42 cellular contexts compared by ENCODE assay signal in the genomic region with DNA sequence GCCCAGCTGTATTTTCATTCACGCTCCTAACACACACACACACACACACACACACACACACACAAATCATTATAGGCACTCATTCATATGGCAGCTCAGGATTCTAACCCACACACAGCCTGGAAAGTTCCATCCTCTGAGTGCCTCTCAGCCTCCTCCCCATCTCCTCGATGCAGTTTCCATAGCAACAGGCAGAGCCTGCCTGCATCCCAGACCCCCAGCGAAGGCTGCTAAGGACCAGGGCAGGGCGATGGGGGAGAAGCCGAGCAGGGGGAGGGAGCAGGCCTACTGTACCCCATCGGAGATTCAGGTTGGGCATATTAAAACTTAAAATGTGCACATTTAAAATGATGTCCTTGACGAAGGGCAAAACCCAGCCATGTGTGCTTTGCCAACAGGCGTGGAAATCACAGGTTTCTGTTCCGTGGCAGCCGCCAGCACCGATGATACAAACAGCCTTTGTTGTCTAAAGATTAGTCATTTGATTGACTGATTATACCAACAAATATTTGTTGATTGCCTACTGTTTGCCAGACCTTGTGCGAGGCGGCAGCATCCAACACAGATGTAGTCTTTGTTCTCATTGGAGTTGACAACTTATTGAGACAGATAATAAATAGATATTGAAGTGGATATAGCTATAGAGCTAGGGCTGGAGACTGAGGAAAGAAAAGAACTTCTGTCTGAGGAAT. TPM values are rescaled to one million over a fixed set of nuclear protein-coding genes. Genes with fewer than 3 reads are reported as not detected.
DNase-seq lines count a peak whose midpoint lies in the region; ATAC-seq, FAIRE-seq and TF ChIP-seq lines count a peak whose summit lies in the region.
"Had no signal": no experiment of that assay in that cellular context is flagged by ENCODE, and none has a peak within 500 bp of the region (broad histone marks: within the 10 kb centered on the region; RNA-seq: fewer than 3 reads in every experiment).

No MANE protein-coding gene starts in this region.

- H3K9ac ChIP-seq in HepG2 (ENCODE audit: insufficient read depth, low read depth, low read length) (0 out of 2 replicates have a peak overlapping the region, but pooled peaks have one; percentile 22), neuronal stem cell (ENCODE audit: low read depth, low read length, poor library complexity) (no peak overlapping the region)

- ATAC-seq in HepG2, result peak; percentile 79
- ATAC-seq in right lobe of liver, result no peak
- ATAC-seq in GM18907 (IDR thresholded peaks at IDR 0.05; ENCODE audit: unreplicated experiment), result no peak
- ATAC-seq: A549; heart right ventricle; left colon; mucosa of descending colon; natural killer cell treated with Interleukin-12 subunit alpha and Interleukin-12 subunit beta and Interleukin-15 and Interleukin-18, amount 100 ng/mL, for 72 hours; right cardiac atrium; stimulated activated naive CD8-positive, alpha-beta T cell treated with anti-CD3 and anti-CD28 coated beads, Interleukin-15, amount 100 ng/mL, for 72 hours had no signal

- no peak overlapping the region for H4K8ac ChIP-seq in neuronal stem cell (ENCODE audit: low read depth, low read length)

- no peak overlapping the region for H3K18ac ChIP-seq in neuronal stem cell (ENCODE audit: low read length)

- H3K27ac Mint-ChIP-seq in endothelial cell (ENCODE audit: unreplicated experiment), result no peak overlapping the region
- H3K27ac Mint-ChIP-seq: activated naive CD8-positive, alpha-beta T cell; activated T-helper 2 cell treated with anti-CD3 and anti-CD28 coated beads, Interferon-gamma antibody, Interleukin-2, Interleukin-4, amounts not matched to agents 10 μg/mL and 5 μg/mL and 100 μg/mL, durations not matched to agents 14 hours and 24 hours and 36 hours; CD4-positive, CD25-positive, alpha-beta regulatory T cell; HFFc6; natural killer cell treated with Interleukin-12 subunit alpha and Interleukin-12 subunit beta and Interleukin-15 and Interleukin-18, amount 100 ng/mL, for 72 hours; stimulated activated naive CD8-positive, alpha-beta T cell treated with anti-CD3 and anti-CD28 coated beads, Interleukin-15, amount 100 ng/mL, for 72 hours had no signal

- H3K27me3 Mint-ChIP-seq in endothelial cell (ENCODE audit: unreplicated experiment), result peaks cover 6% of the 10 kb centered on the region
- H3K27me3 Mint-ChIP-seq: activated naive CD8-positive, alpha-beta T cell; CD4-positive, CD25-positive, alpha-beta regulatory T cell; natural killer cell treated with Interleukin-12 subunit alpha and Interleukin-12 subunit beta and Interleukin-15 and Interleukin-18, amount 100 ng/mL, for 72 hours; stimulated activated naive CD8-positive, alpha-beta T cell treated with anti-CD3 and anti-CD28 coated beads, Interleukin-15, amount 100 ng/mL, for 72 hours had no signal

- H3K4me1 ChIP-seq in HepG2 (ENCODE audit: insufficient read depth, low read length) (peaks cover 53% of the 10 kb centered on the region), right lobe of liver (no peaks in the 10 kb centered on the region), neuronal stem cell (ENCODE audit: control insufficient read depth in 2 of 2, insufficient read depth in 1 of 2, low read depth in 1 of 2, low read length in 2 of 2) (peaks cover 0 to 2% of the 10 kb centered on the region in 2 donors)
- H3K4me1 ChIP-seq: A549, heart right ventricle, SJCRH30, thyroid gland, vagina had no signal

- TF ChIP-seq RAD21 in HepG2 (CRISPR knock-in tag; IDR thresholded peaks at IDR 0.05), result no peak

- 8% methylated on average over 12 of the region's 13 CpGs for WGBS in HepG2 (ENCODE audit: low lambda C conversion rate)
- 47% methylated on average over 13 of the region's 13 CpGs for WGBS in right lobe of liver (ENCODE audit: insufficient coverage, low coverage, low lambda C conversion rate, missing lambda C conversion rate)
- no CpG with 5 or more reads among the region's 13 CpGs for WGBS in neuronal stem cell (ENCODE audit: extremely low coverage in 2 of 2, insufficient read length in 2 of 2, insufficient replicate concordance in 1 of 2), 2 donors

- H3K4me3 Mint-ChIP-seq in endothelial cell (ENCODE audit: unreplicated experiment), result no peak overlapping the region
- H3K4me3 Mint-ChIP-seq: activated naive CD8-positive, alpha-beta T cell; CD4-positive, CD25-positive, alpha-beta regulatory T cell; HFFc6; natural killer cell treated with Interleukin-12 subunit alpha and Interleukin-12 subunit beta and Interleukin-15 and Interleukin-18, amount 100 ng/mL, for 72 hours; stimulated activated naive CD8-positive, alpha-beta T cell treated with anti-CD3 and anti-CD28 coated beads, Interleukin-15, amount 100 ng/mL, for 72 hours had no signal

- TF ChIP-seq CTCF in HepG2 (CRISPR knock-in tag; IDR thresholded peaks at IDR 0.05) (no peak), right lobe of liver (IDR thresholded peaks at IDR 0.05) (no peak), endothelial cell (IDR thresholded peaks at IDR 0.05; ENCODE audit: unreplicated experiment) (no peak)

- H2BK15ac ChIP-seq in neuronal stem cell (ENCODE audit: low read length), result no peak overlapping the region

- no peak overlapping the region for H3K14ac ChIP-seq in neuronal stem cell (ENCODE audit: low read length)

- H3K79me2 ChIP-seq in HepG2 (ENCODE audit: insufficient read depth, low read length), result no peaks in the 10 kb centered on the region

- no peaks in the 10 kb centered on the region for H3K79me1 ChIP-seq in neuronal stem cell (ENCODE audit: low read depth, low read length)

- TF ChIP-seq EP300 in HepG2 (IDR thresholded peaks at IDR 0.05; ENCODE audit: low read depth in 2 of 2, low read length in 2 of 2) (peak in 1 of 2 experiments; percentile 68; a peak in 2 of 4 replicates), HepG2 (CRISPR knock-in tag; IDR thresholded peaks at IDR 0.05; ENCODE audit: borderline replicate concordance) (no peak)

- peak overlapping the region; percentile 20 for H3K23ac ChIP-seq in neuronal stem cell (ENCODE audit: low read depth, low read length, poor library complexity)

- in situ Hi-C loops in HepG2 (cut with HindIII; ENCODE audit: extremely low pct_ligation_motif_present, low pct_unique_long_range_greater_than_20kb), result no loop called here

- DNase-seq in HepG2 (ENCODE audit: low spot score) (peak; percentile 65), right lobe of liver (no peak), neuronal stem cell (ENCODE audit: low spot score) (no peak), HK-2 (ENCODE audit: unreplicated experiment) (no peak), endothelial cell (ENCODE audit: low spot score) (no peak), NCI-H2171 (lab: John Stamatoyannopoulos, UW) (no peak)
- DNase-seq: activated CD4-positive, alpha-beta T cell treated with anti-CD3 and anti-CD28 coated beads for 48 hours; activated CD8-positive, alpha-beta memory T cell treated with anti-CD3 and anti-CD28 coated beads for 24 hours; activated T-cell treated with anti-CD3 and anti-CD28 coated beads for 4 hours; CD4-positive, CD25-positive, alpha-beta regulatory T cell; DND-41; GF-D8; GOT3; heart right ventricle; HFFc6; left colon; mammary epithelial cell; mucosa of descending colon; NCI-H1092 treated with DMSO at 0.1 percent for 48 hours; NCI-H2029; NCI-H446 treated with DMSO at 0.1 percent for 48 hours; ovary; right cardiac atrium; RPMI8226; SJCRH30; stimulated activated CD4-positive, alpha-beta T cell treated with anti-CD3 and anti-CD28 coated beads, Interleukin-1b, Interleukin-23, amount 100 ng/mL, for 48 hours; stimulated activated naive CD8-positive, alpha-beta T cell treated with anti-CD3 and anti-CD28 coated beads, Interleukin-15, amount 100 ng/mL, for 72 hours; T1000; thyroid gland; WERI-Rb-1 had no signal

- no peaks in the 10 kb centered on the region for H3K36me3 ChIP-seq in HepG2 (replicated peaks in 1 of 2; ENCODE audit: control insufficient read depth in 1 of 2, insufficient read depth in 2 of 2, low read length in 2 of 2)
- no peaks in the 10 kb centered on the region for H3K36me3 ChIP-seq in right lobe of liver
- H3K36me3 ChIP-seq in neuronal stem cell (replicated peaks in 1 of 2; ENCODE audit: control insufficient read depth in 2 of 2, insufficient read depth in 2 of 2, low read length in 2 of 2), result no peaks in the 10 kb centered on the region
- H3K36me3 ChIP-seq: heart right ventricle, ovary, SJCRH30, thyroid gland, vagina, WERI-Rb-1 had no signal

- H2AFZ ChIP-seq in HepG2 (ENCODE audit: low read length), result no peak overlapping the region
- H2AFZ ChIP-seq in neuronal stem cell (ENCODE audit: low read length), result no peak overlapping the region

- BruUV-seq in HepG2 (replicated peaks; lab: Mats Ljungman, UMichigan), result no TSS peak

- FAIRE-seq in HepG2 (lab: Jason Lieb, UNC), result no peak
- FAIRE-seq: A549, D721Med had no signal

- H2BK120ac ChIP-seq in neuronal stem cell (ENCODE audit: low read depth, low read length), result no peak overlapping the region

- TF ChIP-seq POLR2A in HepG2 (IDR thresholded peaks at IDR 0.05; ENCODE audit: insufficient read depth in 1 of 2, low read depth in 2 of 2, low read length in 2 of 2) (no peak), right lobe of liver (IDR thresholded peaks at IDR 0.05) (no peak)

- CTCF ChIA-PET in HepG2 (lab: Yijun Ruan, JAX; ENCODE audit: low intra/inter-chr PET ratio, low total read pairs), result no interaction called here

- no peak overlapping the region for H2AK5ac ChIP-seq in neuronal stem cell (ENCODE audit: low read depth, low read length)

- H3K27ac ChIP-seq in HepG2 (ENCODE audit: extremely low read length, insufficient read depth, low read length) (no peak overlapping the region), right lobe of liver (no peak overlapping the region), cingulate gyrus (ENCODE audit: low read depth, low read length) (peak overlapping the region; percentile 31), neuronal stem cell (replicated peaks; ENCODE audit: low read length) (no peak overlapping the region)
- H3K27ac ChIP-seq: A549, heart right ventricle, ovary, SJCRH30, thyroid gland, vagina, WERI-Rb-1 had no signal

- H2BK5ac ChIP-seq in neuronal stem cell (ENCODE audit: low read length), result no peak overlapping the region

- no peaks in the 10 kb centered on the region for H3K27me3 ChIP-seq in HepG2 (ENCODE audit: control insufficient read depth in 1 of 2, insufficient read depth in 2 of 2, low read length in 2 of 2)
- H3K27me3 ChIP-seq in right lobe of liver, result no peaks in the 10 kb centered on the region
- H3K27me3 ChIP-seq in neuronal stem cell (ENCODE audit: control insufficient read depth in 3 of 3, insufficient read depth in 3 of 3, low read depth in 1 of 3, low read length in 3 of 3), result no peaks in the 10 kb centered on the region
- H3K27me3 ChIP-seq: ovary, SJCRH30, thyroid gland, vagina had no signal

- H3K36me3 Mint-ChIP-seq in endothelial cell (ENCODE audit: low read depth, unreplicated experiment), result peaks cover 17% of the 10 kb centered on the region
- H3K36me3 Mint-ChIP-seq: CD4-positive, CD25-positive, alpha-beta regulatory T cell had no signal

- H3K4me2 ChIP-seq in HepG2 (ENCODE audit: low read depth, low read length), result peak overlapping the region; percentile 54
- H3K4me2 ChIP-seq in neuronal stem cell (ENCODE audit: insufficient read depth, low read length, poor library complexity, severe bottlenecking), result no peak overlapping the region
- H3K4me2 ChIP-seq: A549 had no signal

- intact Hi-C loops in HepG2 (cut with micrococcal nuclease; ENCODE audit: unreplicated experiment), result no loop called here
- intact Hi-C loops in right lobe of liver (cut with DNase I), result no loop called here

- H4K20me1 ChIP-seq in HepG2 (ENCODE audit: insufficient read depth, low read length), result no peaks in the 10 kb centered on the region

- H3K4me3 ChIP-seq in HepG2 (replicated peaks in 1 of 3; ENCODE audit: insufficient read depth in 1 of 3, low read depth in 2 of 3, low read length in 3 of 3), result no peak overlapping the region
- no peak overlapping the region for H3K4me3 ChIP-seq in right lobe of liver
- H3K4me3 ChIP-seq in neuronal stem cell (ENCODE audit: low read length in 2 of 2), result peak overlapping the region in 1 of 2 donors; percentile 58
- H3K4me3 ChIP-seq: A549, heart right ventricle, mucosa of descending colon, ovary, SJCRH30, thyroid gland, vagina had no signal

- H3K4me1 Mint-ChIP-seq in endothelial cell (ENCODE audit: unreplicated experiment), result no peaks in the 10 kb centered on the region
- H3K4me1 Mint-ChIP-seq: CD4-positive, CD25-positive, alpha-beta regulatory T cell; stimulated activated naive CD8-positive, alpha-beta T cell treated with anti-CD3 and anti-CD28 coated beads, Interleukin-15, amount 100 ng/mL, for 72 hours had no signal

- POLR2A ChIA-PET in HepG2 (lab: Yijun Ruan, JAX), result interaction anchor here (0.8 kb wide), 1 partner anchor 100 kb away, joined by 4 read pairs; no protein-coding TSS in a partner anchor

- peaks cover 48% of the 10 kb centered on the region for H3K9me3 Mint-ChIP-seq in endothelial cell (ENCODE audit: unreplicated experiment)

- no peak overlapping the region for H2BK12ac ChIP-seq in neuronal stem cell (ENCODE audit: low read length)

- no peak overlapping the region for H4K91ac ChIP-seq in neuronal stem cell (ENCODE audit: low read depth, low read length, poor library complexity)

- H3K9me3 ChIP-seq in HepG2 (ENCODE audit: low read length) (no peaks in the 10 kb centered on the region), right lobe of liver (no peaks in the 10 kb centered on the region), neuronal stem cell (replicated peaks in 1 of 2; ENCODE audit: control insufficient read depth in 2 of 2, insufficient read depth in 1 of 2, low read depth in 1 of 2, low read length in 2 of 2) (peaks cover 3 to 16% of the 10 kb centered on the region in 2 donors)
- H3K9me3 ChIP-seq: ovary, SJCRH30, thyroid gland, vagina had no signal

- H3K4ac ChIP-seq in neuronal stem cell (ENCODE audit: low read length), result no peak overlapping the region

RNA-seq across cellular contexts. Expression of gene USP29, which starts 43.8 kb away (rescaled TPM):
- not detected in 2 replicates for total RNA-seq in HepG2 (2016; rRNA removed; fragmentation: Illumina TruSeq; extraction: Trizol)
- not detected in 2 replicates for total RNA-seq in HepG2 (2016; cell fraction: cytosol; rRNA removed; fragmentation: Illumina TruSeq; extraction: Trizol; ENCODE audit: low read depth)
- not detected in 2 replicates for total RNA-seq in HepG2 (2016; cell fraction: insoluble cytoplasmic fraction; rRNA removed; fragmentation: Illumina TruSeq; extraction: Trizol)
- not detected in 2 replicates for total RNA-seq in HepG2 (2016; cell fraction: membrane; rRNA removed; fragmentation: Illumina TruSeq; extraction: Trizol)
- not detected in 2 replicates for total RNA-seq in HepG2 (2016; cell fraction: nucleus; rRNA removed; fragmentation: Illumina TruSeq; extraction: Trizol)
- polyA plus RNA-seq in HepG2 (2011; rRNA removed), result not detected in 2 replicates
- polyA plus RNA-seq in HepG2 (2011; cell fraction: cytosol; rRNA removed), result not detected in 2 replicates
- polyA plus RNA-seq in HepG2 (2011; cell fraction: nucleus; rRNA removed), result not detected in 2 replicates
- polyA plus RNA-seq in HepG2 (2012), result not detected in 2 replicates
- polyA plus RNA-seq in HepG2 (2016; cell fraction: cytosol; fragmentation: Illumina TruSeq; extraction: Trizol; ENCODE audit: low read depth), result not detected in 2 replicates
- not detected in 2 replicates for polyA plus RNA-seq in HepG2 (2016; cell fraction: insoluble cytoplasmic fraction; fragmentation: Illumina TruSeq; extraction: Trizol; ENCODE audit: low read depth)
- not detected in 2 replicates for polyA plus RNA-seq in HepG2 (2016; cell fraction: membrane; fragmentation: Illumina TruSeq; extraction: Trizol; ENCODE audit: low read depth)
- polyA plus RNA-seq in HepG2 (2016; cell fraction: nucleus; fragmentation: Illumina TruSeq; extraction: Trizol; ENCODE audit: insufficient read depth, low read depth), result not detected in 2 replicates
- not detected in 2 replicates for polyA minus RNA-seq in HepG2 (2011; rRNA and poly(A)+ RNA removed; ENCODE audit: low replicate concordance)
- not detected in 2 replicates for polyA minus RNA-seq in HepG2 (2011; cell fraction: cytosol; rRNA and poly(A)+ RNA removed)
- polyA minus RNA-seq in HepG2 (2011; cell fraction: nucleus; rRNA and poly(A)+ RNA removed), result not detected in 2 replicates
- total RNA-seq in right lobe of liver, result not detected
- not detected for polyA plus RNA-seq in neuronal stem cell (2013, experiment 1 of 2)
- not detected for polyA plus RNA-seq in neuronal stem cell (2013, experiment 2 of 2)
- not detected for total RNA-seq in endothelial cell (ENCODE audit: unreplicated experiment)
- total RNA-seq: activated T-helper 2 cell treated with anti-CD3 and anti-CD28 coated beads, Interferon-gamma antibody, Interleukin-2, Interleukin-4, amounts not matched to agents 10 μg/mL and 5 μg/mL and 100 μg/mL, durations not matched to agents 14 hours and 24 hours and 36 hours; cardiac septum; CD4-positive, CD25-positive, alpha-beta regulatory T cell; heart right ventricle; HFFc6; HT1080; left colon; M059J; mammary epithelial cell; mucosa of descending colon; natural killer cell treated with Interleukin-12 subunit alpha and Interleukin-12 subunit beta and Interleukin-15 and Interleukin-18, amount 100 ng/mL, for 72 hours; ovary; right cardiac atrium; SJCRH30; thyroid gland; vagina had no signal
- polyA plus RNA-seq: A549; CD4-positive, CD25-positive, alpha-beta regulatory T cell; esophagus; heart right ventricle; mammary epithelial cell; ovary; right cardiac atrium had no signal
